ENCODE assay signal across 29 cellular contexts in genomic region chr1:204115128-204115527, GRCh38. TPM values are rescaled to one million over a fixed set of nuclear protein-coding genes. Genes with fewer than 3 reads are reported as not detected.
"Had no signal": no experiment of that assay in that cellular context is flagged by ENCODE, and none has a peak within 500 bp of the region (broad histone marks: within the 10 kb centered on the region; RNA-seq: fewer than 3 reads in every experiment).

No MANE protein-coding gene starts in this region.

- H3K4me2 ChIP-seq: smooth muscle cell had no signal

- H3K27me3 ChIP-seq: body of pancreas, cardiac muscle cell, foreskin keratinocyte, vagina had no signal

- H3K9me3 ChIP-seq: body of pancreas, thoracic aorta, vagina had no signal

- H3K27ac Mint-ChIP-seq: activated B cell treated with CpG ODN at 0.5 μM for 24 hours; activated CD4-positive, alpha-beta T cell treated with anti-CD3 and anti-CD28 coated beads for 36 hours; activated naive CD8-positive, alpha-beta T cell treated with anti-CD3 and anti-CD28 coated beads, Interleukin-2, amount 50 U/mL, for 24 hours; immature natural killer cell; memory B cell; nephron; type B pancreatic cell had no signal

- H3K36me3 Mint-ChIP-seq: memory B cell had no signal

- DNase-seq: activated B cell treated with CpG ODN at 0.5 μM for 24 hours; activated CD4-positive, alpha-beta T cell treated with anti-CD3 and anti-CD28 coated beads for 36 hours; activated CD4-positive, alpha-beta T cell treated with anti-CD3 and anti-CD28 coated beads, Interleukin-2, amount 50 U/mL, for 48 hours; activated effector memory CD4-positive, alpha-beta T cell treated with anti-CD3 and anti-CD28 coated beads, Interleukin-2, amount 50 U/mL, for 16 hours; activated naive CD4-positive, alpha-beta T cell treated with anti-CD3 and anti-CD28 coated beads, Interleukin-2, amount 50 U/mL, for 16 hours; activated naive CD8-positive, alpha-beta T cell treated with anti-CD3 and anti-CD28 coated beads, Interleukin-2, amount 50 U/mL, for 24 hours; body of pancreas; effector CD4-positive, alpha-beta T cell; foreskin keratinocyte; immature natural killer cell; kidney glomerular epithelial cell; occipital lobe; stimulated activated CD4-positive, alpha-beta T cell treated with anti-CD3 and anti-CD28 coated beads, Interleukin-15, amount 100 ng/mL, for 24 hours; stimulated activated CD4-positive, alpha-beta T cell treated with anti-CD3 and anti-CD28 coated beads, Interleukin-2, amount 100 ng/mL, for 48 hours; stimulated activated CD8-positive, alpha-beta memory T cell treated with anti-CD3 and anti-CD28 coated beads, Interleukin-4, amount 100 ng/mL, for 48 hours; stimulated activated naive CD4-positive, alpha-beta T cell; T-helper 1 cell; T1000 had no signal

- H3K4me3 ChIP-seq: body of pancreas, cardiac muscle cell, smooth muscle cell, thoracic aorta, vagina had no signal

- ATAC-seq: activated CD4-positive, alpha-beta T cell treated with anti-CD3 and anti-CD28 coated beads for 36 hours; activated naive CD8-positive, alpha-beta T cell treated with anti-CD3 and anti-CD28 coated beads, Interleukin-2, amount 50 U/mL, for 24 hours; body of pancreas; foreskin keratinocyte; sciatic nerve had no signal

- H3K4me3 Mint-ChIP-seq: activated B cell treated with CpG ODN at 0.5 μM for 24 hours; activated CD4-positive, alpha-beta T cell treated with anti-CD3 and anti-CD28 coated beads for 36 hours; activated naive CD8-positive, alpha-beta T cell treated with anti-CD3 and anti-CD28 coated beads, Interleukin-2, amount 50 U/mL, for 24 hours; memory B cell; nephron; type B pancreatic cell had no signal

- H3K4me1 Mint-ChIP-seq: activated CD4-positive, alpha-beta T cell treated with anti-CD3 and anti-CD28 coated beads for 36 hours; nephron had no signal

- H3K27ac ChIP-seq: body of pancreas, cardiac muscle cell, foreskin keratinocyte, thoracic aorta, vagina had no signal

- H3K27me3 Mint-ChIP-seq: activated CD4-positive, alpha-beta T cell treated with anti-CD3 and anti-CD28 coated beads for 36 hours; activated naive CD8-positive, alpha-beta T cell treated with anti-CD3 and anti-CD28 coated beads, Interleukin-2, amount 50 U/mL, for 24 hours; type B pancreatic cell had no signal

- H3K4me1 ChIP-seq: body of pancreas, foreskin keratinocyte had no signal

- H3K9me3 Mint-ChIP-seq: activated B cell treated with CpG ODN at 0.5 μM for 24 hours; activated naive CD8-positive, alpha-beta T cell treated with anti-CD3 and anti-CD28 coated beads, Interleukin-2, amount 50 U/mL, for 24 hours; immature natural killer cell; memory B cell; nephron; type B pancreatic cell had no signal

RNA-seq across cellular contexts. Expression of gene SOX13, which starts 42.2 kb away (rescaled TPM):
- total RNA-seq: activated B cell treated with CpG ODN at 0.5 μM for 24 hours had no signal

RNA-seq across cellular contexts. Expression of gene REN, which starts 51.0 kb away (rescaled TPM):
- total RNA-seq: activated B cell treated with CpG ODN at 0.5 μM for 24 hours; activated CD4-positive, alpha-beta T cell treated with anti-CD3 and anti-CD28 coated beads for 36 hours; activated CD8-positive, alpha-beta memory T cell treated with anti-CD3 and anti-CD28 coated beads for 36 hours; body of pancreas; cardiac muscle cell; cerebellum; foreskin keratinocyte; occipital lobe; renal cortical epithelial cell; sciatic nerve; smooth muscle cell; thoracic aorta; vagina had no signal
- polyA plus RNA-seq: immature natural killer cell, smooth muscle cell had no signal
